ENCODE assay signal across 1 cellular context in the genomic region with DNA sequence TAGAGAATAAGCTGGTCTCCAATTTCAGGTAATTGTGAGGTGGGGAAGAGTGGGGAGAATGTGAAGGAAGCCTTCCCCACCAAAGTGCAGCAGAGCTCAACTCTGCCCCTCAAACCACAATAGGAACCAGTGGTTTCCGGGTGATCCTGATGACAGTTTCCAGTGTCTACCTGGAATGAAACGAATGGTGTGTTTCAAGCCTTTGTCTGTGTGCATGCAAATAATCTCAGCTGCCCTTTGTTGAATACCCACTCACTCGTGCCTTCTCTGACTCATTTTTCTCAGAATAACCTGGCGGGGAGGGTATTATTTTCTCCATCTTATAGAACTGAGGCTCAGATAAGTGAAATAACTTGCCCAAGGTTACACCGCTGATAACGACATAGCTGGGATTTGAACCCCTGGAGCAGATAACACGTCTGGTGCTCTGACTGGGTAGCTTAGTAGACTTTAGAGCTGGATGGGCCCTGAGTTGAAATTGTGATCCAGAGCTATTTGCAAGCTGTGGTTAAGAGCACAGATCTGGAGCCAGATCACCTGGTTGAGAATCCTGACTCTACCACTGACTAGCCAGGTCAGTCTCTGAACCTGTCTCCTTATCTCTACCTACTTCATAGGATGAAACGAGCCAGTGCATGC.
TF ChIP-seq lines count a peak whose summit lies in the region.

No MANE protein-coding gene starts in this region.

TF ChIP-seq in K562, 482 proteins besides CTCF, POLR2A, EP300 and RAD21 (continued from another document):
- TF ChIP-seq, protein P1, sequence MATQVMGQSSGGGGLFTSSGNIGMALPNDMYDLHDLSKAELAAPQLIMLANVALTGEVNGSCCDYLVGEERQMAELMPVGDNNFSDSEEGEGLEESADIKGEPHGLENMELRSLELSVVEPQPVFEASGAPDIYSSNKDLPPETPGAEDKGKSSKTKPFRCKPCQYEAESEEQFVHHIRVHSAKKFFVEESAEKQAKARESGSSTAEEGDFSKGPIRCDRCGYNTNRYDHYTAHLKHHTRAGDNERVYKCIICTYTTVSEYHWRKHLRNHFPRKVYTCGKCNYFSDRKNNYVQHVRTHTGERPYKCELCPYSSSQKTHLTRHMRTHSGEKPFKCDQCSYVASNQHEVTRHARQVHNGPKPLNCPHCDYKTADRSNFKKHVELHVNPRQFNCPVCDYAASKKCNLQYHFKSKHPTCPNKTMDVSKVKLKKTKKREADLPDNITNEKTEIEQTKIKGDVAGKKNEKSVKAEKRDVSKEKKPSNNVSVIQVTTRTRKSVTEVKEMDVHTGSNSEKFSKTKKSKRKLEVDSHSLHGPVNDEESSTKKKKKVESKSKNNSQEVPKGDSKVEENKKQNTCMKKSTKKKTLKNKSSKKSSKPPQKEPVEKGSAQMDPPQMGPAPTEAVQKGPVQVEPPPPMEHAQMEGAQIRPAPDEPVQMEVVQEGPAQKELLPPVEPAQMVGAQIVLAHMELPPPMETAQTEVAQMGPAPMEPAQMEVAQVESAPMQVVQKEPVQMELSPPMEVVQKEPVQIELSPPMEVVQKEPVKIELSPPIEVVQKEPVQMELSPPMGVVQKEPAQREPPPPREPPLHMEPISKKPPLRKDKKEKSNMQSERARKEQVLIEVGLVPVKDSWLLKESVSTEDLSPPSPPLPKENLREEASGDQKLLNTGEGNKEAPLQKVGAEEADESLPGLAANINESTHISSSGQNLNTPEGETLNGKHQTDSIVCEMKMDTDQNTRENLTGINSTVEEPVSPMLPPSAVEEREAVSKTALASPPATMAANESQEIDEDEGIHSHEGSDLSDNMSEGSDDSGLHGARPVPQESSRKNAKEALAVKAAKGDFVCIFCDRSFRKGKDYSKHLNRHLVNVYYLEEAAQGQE (CRISPR knock-in tag; IDR thresholded peaks at IDR 0.05; ENCODE audit: low read depth): no peak
- TF ChIP-seq MIER1 (IDR thresholded peaks at IDR 0.05; ENCODE audit: low read depth) (no peak), SNRNP70 (optimal IDR thresholded peaks at IDR 0.05; ENCODE audit: low read depth, low read length) (no peak), MECOM (CRISPR knock-in tag; IDR thresholded peaks at IDR 0.05) (no peak), FOSL1 (tag; conservative IDR thresholded peaks at IDR 0.05) (peak; percentile 37), TRIM28 (IDR thresholded peaks at IDR 0.05) (no peak), ZBTB1 (CRISPR knock-in tag; IDR thresholded peaks at IDR 0.05; ENCODE audit: borderline replicate concordance, low read depth) (no peak), RCOR1 (IDR thresholded peaks at IDR 0.05; ENCODE audit: borderline replicate concordance in 1 of 2, low read depth in 2 of 2, low read length in 2 of 2) (peak in 1 of 2 experiments; percentile 40; a peak in 1 of 4 replicates), IRF2 (CRISPR knock-in tag; IDR thresholded peaks at IDR 0.05) (no peak), SOX6 (IDR thresholded peaks at IDR 0.05) (0 out of 2 replicates have a peak, but pooled peaks have one; percentile 19), JUND (IDR thresholded peaks at IDR 0.05; ENCODE audit: borderline replicate concordance, low read depth, low read length) (0 out of 2 replicates have a peak, but pooled peaks have one; percentile 25), JUND (tag; IDR thresholded peaks at IDR 0.05; ENCODE audit: borderline replicate concordance, low read depth, low read length) (no peak), KDM1A (IDR thresholded peaks at IDR 0.05) (0 out of 4 replicates have a peak, but pooled peaks of 1 of the 2 experiments have one; percentile 19), CBFA2T3 (IDR thresholded peaks at IDR 0.05) (peak; percentile 35; the same call in 1 of the 2 replicates), ZNF175 (CRISPR knock-in tag; IDR thresholded peaks at IDR 0.05; ENCODE audit: low read depth) (no peak), MYBL2 (IDR thresholded peaks at IDR 0.05; ENCODE audit: low read depth) (no peak), MYBL2 (CRISPR knock-in tag; IDR thresholded peaks at IDR 0.05; ENCODE audit: borderline replicate concordance) (no peak)
- TF ChIP-seq, protein P2, sequence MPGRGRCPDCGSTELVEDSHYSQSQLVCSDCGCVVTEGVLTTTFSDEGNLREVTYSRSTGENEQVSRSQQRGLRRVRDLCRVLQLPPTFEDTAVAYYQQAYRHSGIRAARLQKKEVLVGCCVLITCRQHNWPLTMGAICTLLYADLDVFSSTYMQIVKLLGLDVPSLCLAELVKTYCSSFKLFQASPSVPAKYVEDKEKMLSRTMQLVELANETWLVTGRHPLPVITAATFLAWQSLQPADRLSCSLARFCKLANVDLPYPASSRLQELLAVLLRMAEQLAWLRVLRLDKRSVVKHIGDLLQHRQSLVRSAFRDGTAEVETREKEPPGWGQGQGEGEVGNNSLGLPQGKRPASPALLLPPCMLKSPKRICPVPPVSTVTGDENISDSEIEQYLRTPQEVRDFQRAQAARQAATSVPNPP (IDR thresholded peaks at IDR 0.05; ENCODE audit: borderline replicate concordance, insufficient read depth, insufficient read length): no peak
- TF ChIP-seq, protein P3, sequence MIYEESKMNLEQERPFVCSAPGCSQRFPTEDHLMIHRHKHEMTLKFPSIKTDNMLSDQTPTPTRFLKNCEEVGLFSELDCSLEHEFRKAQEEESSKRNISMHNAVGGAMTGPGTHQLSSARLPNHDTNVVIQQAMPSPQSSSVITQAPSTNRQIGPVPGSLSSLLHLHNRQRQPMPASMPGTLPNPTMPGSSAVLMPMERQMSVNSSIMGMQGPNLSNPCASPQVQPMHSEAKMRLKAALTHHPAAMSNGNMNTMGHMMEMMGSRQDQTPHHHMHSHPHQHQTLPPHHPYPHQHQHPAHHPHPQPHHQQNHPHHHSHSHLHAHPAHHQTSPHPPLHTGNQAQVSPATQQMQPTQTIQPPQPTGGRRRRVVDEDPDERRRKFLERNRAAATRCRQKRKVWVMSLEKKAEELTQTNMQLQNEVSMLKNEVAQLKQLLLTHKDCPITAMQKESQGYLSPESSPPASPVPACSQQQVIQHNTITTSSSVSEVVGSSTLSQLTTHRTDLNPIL (CRISPR knock-in tag; IDR thresholded peaks at IDR 0.05): no peak
- TF ChIP-seq, protein P4, sequence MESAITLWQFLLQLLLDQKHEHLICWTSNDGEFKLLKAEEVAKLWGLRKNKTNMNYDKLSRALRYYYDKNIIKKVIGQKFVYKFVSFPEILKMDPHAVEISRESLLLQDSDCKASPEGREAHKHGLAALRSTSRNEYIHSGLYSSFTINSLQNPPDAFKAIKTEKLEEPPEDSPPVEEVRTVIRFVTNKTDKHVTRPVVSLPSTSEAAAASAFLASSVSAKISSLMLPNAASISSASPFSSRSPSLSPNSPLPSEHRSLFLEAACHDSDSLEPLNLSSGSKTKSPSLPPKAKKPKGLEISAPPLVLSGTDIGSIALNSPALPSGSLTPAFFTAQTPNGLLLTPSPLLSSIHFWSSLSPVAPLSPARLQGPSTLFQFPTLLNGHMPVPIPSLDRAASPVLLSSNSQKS (CRISPR knock-in tag; IDR thresholded peaks at IDR 0.05): no peak
- TF ChIP-seq, protein P5, sequence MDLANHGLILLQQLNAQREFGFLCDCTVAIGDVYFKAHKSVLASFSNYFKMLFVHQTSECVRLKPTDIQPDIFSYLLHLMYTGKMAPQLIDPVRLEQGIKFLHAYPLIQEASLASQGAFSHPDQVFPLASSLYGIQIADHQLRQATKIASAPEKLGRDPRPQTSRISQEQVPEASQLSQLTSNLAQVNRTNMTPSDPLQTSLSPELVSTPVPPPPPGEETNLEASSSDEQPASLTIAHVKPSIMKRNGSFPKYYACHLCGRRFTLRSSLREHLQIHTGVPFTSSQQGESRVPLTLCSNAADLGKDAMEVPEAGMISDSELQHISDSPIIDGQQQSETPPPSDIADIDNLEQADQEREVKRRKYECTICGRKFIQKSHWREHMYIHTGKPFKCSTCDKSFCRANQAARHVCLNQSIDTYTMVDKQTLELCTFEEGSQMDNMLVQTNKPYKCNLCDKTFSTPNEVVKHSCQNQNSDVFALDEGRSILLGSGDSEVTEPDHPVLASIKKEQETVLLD (IDR thresholded peaks at IDR 0.05): no peak
- TF ChIP-seq, protein P6, sequence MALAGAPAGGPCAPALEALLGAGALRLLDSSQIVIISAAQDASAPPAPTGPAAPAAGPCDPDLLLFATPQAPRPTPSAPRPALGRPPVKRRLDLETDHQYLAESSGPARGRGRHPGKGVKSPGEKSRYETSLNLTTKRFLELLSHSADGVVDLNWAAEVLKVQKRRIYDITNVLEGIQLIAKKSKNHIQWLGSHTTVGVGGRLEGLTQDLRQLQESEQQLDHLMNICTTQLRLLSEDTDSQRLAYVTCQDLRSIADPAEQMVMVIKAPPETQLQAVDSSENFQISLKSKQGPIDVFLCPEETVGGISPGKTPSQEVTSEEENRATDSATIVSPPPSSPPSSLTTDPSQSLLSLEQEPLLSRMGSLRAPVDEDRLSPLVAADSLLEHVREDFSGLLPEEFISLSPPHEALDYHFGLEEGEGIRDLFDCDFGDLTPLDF (CRISPR knock-in tag; IDR thresholded peaks at IDR 0.05): no peak
